ENCODE assay signal across 8 cellular contexts in the genomic region with DNA sequence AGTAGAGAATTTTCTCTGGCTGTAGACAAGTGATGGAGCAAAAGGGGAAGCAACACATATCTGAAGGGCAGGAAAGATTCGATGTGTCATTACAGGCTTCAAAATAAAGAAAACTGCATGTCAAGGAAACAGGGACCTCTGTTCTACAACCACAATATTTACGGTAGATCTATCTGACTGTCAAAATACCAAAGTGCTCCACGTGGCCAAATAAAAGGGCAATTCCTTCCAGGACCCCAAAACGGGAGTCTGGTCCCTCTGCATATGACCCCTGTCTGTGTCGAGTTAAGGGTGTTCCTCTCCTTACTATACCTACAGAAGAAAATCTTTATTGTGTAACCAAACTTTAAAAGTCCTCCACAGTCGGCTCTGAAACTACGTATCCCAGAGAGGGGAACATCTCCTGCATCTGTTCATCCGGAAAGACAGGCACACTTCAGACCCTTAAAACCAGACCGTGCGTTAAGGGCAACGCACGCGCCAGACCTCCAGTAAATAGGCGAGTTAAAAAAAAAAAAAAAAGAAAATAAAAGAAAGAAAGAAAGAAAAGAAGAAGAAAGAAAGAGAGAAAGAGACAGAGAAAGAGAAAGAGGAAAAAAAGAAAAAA. TPM values are rescaled to one million over a fixed set of nuclear protein-coding genes. Genes with fewer than 3 reads are reported as not detected.
A peak's percentile ranks its signal among the peaks of the same experiment; 100 is the strongest.
DNase-seq lines count a peak whose midpoint lies in the region; ATAC-seq and TF ChIP-seq lines count a peak whose summit lies in the region.

No MANE protein-coding gene starts in this region.

- H3K36me3 ChIP-seq in SJSA1 (no peaks in the 10 kb centered on the region), esophagus squamous epithelium (peaks cover 0 to 7% (median 0%) of the 10 kb centered on the region in 3 donors), rectal smooth muscle tissue (ENCODE audit: control insufficient read depth, insufficient read depth, low read length) (no peaks in the 10 kb centered on the region)

- H3K9me3 Mint-ChIP-seq in activated CD4-positive, alpha-beta T cell treated with anti-CD3 and anti-CD28 coated beads for 36 hours (ENCODE audit: low read depth): peaks cover 3% of the 10 kb centered on the region

- peaks cover 38% of the 10 kb centered on the region for H3K36me3 Mint-ChIP-seq in activated CD4-positive, alpha-beta T cell treated with anti-CD3 and anti-CD28 coated beads for 36 hours (ENCODE audit: low read depth)

- 1 to 3% methylated on average over 5 to 8 of the region's 14 CpGs for WGBS in esophagus squamous epithelium, 2 donors

- intact Hi-C loops in activated CD4-positive, alpha-beta T cell treated with anti-CD3 and anti-CD28 coated beads for 36 hours (cut with DNase I, micrococcal nuclease): loop anchor here (1.0 to 10.0 kb wide), 11 partner anchors 165 to 1252 kb away; a partner anchor contains a TSS
- intact Hi-C loops in esophagus squamous epithelium (cut with DNase I): no loop called here

- H3K27me3 ChIP-seq in SJSA1 (replicated peaks) (no peaks in the 10 kb centered on the region), esophagus squamous epithelium (no peaks in the 10 kb centered on the region), rectal smooth muscle tissue (ENCODE audit: control insufficient read depth, insufficient read depth, low read length) (no peaks in the 10 kb centered on the region)

- H3K4me3 ChIP-seq in SJSA1 (peak overlapping the region; percentile 72), esophagus squamous epithelium (peak overlapping the region; percentile 74 to 99 (median 90)), rectal smooth muscle tissue (ENCODE audit: low read length) (peak overlapping the region; percentile 96)

- DNase-seq in activated CD4-positive, alpha-beta T cell treated with anti-CD3 and anti-CD28 coated beads for 36 hours: no peak
- DNase-seq in activated CD4-positive, alpha-beta T cell treated with anti-CD3 and anti-CD28 coated beads, Interleukin-2, amount 50 U/mL, for 1 hour: no peak
- DNase-seq in SJSA1 (ENCODE audit: low read depth in 1 of 2, low spot score in 2 of 2) (no peak), esophagus squamous epithelium (lab: John Stamatoyannopoulos, UW) (no peak), omental fat pad (ENCODE audit: low spot score) (no peak), DMS114 treated with DMSO at 0.1 percent for 48 hours (lab: John Stamatoyannopoulos, UW; ENCODE audit: unreplicated experiment) (no peak)

- CTCF ChIA-PET in activated CD4-positive, alpha-beta T cell treated with anti-CD3 and anti-CD28 coated beads for 36 hours (lab: Charles Lee): interaction anchor here (1.0 kb wide), 1 partner anchor 13 kb away, joined by 5 read pairs; no protein-coding TSS in a partner anchor

- peaks cover 44% of the 10 kb centered on the region for H3K4me1 Mint-ChIP-seq in activated CD4-positive, alpha-beta T cell treated with anti-CD3 and anti-CD28 coated beads for 36 hours

- no peak for TF ChIP-seq CTCF in esophagus squamous epithelium (IDR thresholded peaks at IDR 0.05)
- TF ChIP-seq CTCF in omental fat pad (IDR thresholded peaks at IDR 0.05): no peak

- no peak for TF ChIP-seq POLR2A in esophagus squamous epithelium (IDR thresholded peaks at IDR 0.05)

- H3K4me3 Mint-ChIP-seq in activated CD4-positive, alpha-beta T cell treated with anti-CD3 and anti-CD28 coated beads for 36 hours: peak overlapping the region; percentile 85

- POLR2A ChIA-PET in activated CD4-positive, alpha-beta T cell treated with anti-CD3 and anti-CD28 coated beads for 36 hours (lab: Charles Lee): no interaction called here

- H3K27ac Mint-ChIP-seq in activated CD4-positive, alpha-beta T cell treated with anti-CD3 and anti-CD28 coated beads for 36 hours: peak overlapping the region; percentile 94

- H3K9ac ChIP-seq in rectal smooth muscle tissue (ENCODE audit: low read length): peak overlapping the region; percentile 22

- H3K27ac ChIP-seq in SJSA1 (no peak overlapping the region), esophagus squamous epithelium (peak overlapping the region in 3 of 4 donors; percentile 79 to 89 (median 89)), rectal smooth muscle tissue (ENCODE audit: low read depth, low read length) (no peak overlapping the region)

- H3K9me3 ChIP-seq in SJSA1 (replicated peaks) (no peaks in the 10 kb centered on the region), esophagus squamous epithelium (no peaks in the 10 kb centered on the region)

- H3K4me1 ChIP-seq in SJSA1 (replicated peaks): peaks cover 6% of the 10 kb centered on the region
- H3K4me1 ChIP-seq in esophagus squamous epithelium: peaks cover 16 to 54% (median 24%) of the 10 kb centered on the region in 3 donors
- peaks cover 6% of the 10 kb centered on the region for H3K4me1 ChIP-seq in rectal smooth muscle tissue (ENCODE audit: control insufficient read depth, insufficient read depth, low read length)

- ATAC-seq in activated CD4-positive, alpha-beta T cell treated with anti-CD3 and anti-CD28 coated beads for 36 hours: no peak
- ATAC-seq in omental fat pad (ENCODE audit: low FRiP score): no peak
- no peak for ATAC-seq in GM18861 (IDR thresholded peaks at IDR 0.05; ENCODE audit: unreplicated experiment)

- H3K27me3 Mint-ChIP-seq in activated CD4-positive, alpha-beta T cell treated with anti-CD3 and anti-CD28 coated beads for 36 hours: no peaks in the 10 kb centered on the region

RNA-seq across cellular contexts. Expression of a gene that starts 0.8 kb away (rescaled TPM):
- total RNA-seq in activated CD4-positive, alpha-beta T cell treated with anti-CD3 and anti-CD28 coated beads for 36 hours: 100 to 1,000 TPM; 185 to 212 TPM
- total RNA-seq in SJSA1 (2014; rRNA removed; shearing (Covaris generic)): 71.7 and 81.5 TPM in 2 replicates
- total RNA-seq in esophagus squamous epithelium: 100 to 1,000 TPM in 2 of 4 donors, 10 to 100 TPM in 2; 27.5 to 140 (median 84.2) TPM
- total RNA-seq in omental fat pad: 100 to 1,000 TPM in 1 of 4 donors, 10 to 100 TPM in 3; 34.7 to 104 (median 75.5) TPM

RNA-seq across cellular contexts. Expression of a gene that starts 47.1 kb away (rescaled TPM):
- total RNA-seq in activated CD4-positive, alpha-beta T cell treated with anti-CD3 and anti-CD28 coated beads for 36 hours: under 1 TPM in 1 of 2 experiments, not detected in 1; 0.14 TPM
- 0.18 TPM in 1 of 2 replicates, not detected in the other for total RNA-seq in SJSA1 (2014; rRNA removed; shearing (Covaris generic))
- total RNA-seq in esophagus squamous epithelium (under 1 TPM in 2 of 4 donors, not detected in 2; 0.18 to 0.19 TPM), omental fat pad (1 to 10 TPM in 2 of 4 donors, under 1 TPM in 2; 0.47 to 1.7 (median 0.93) TPM)

Comparison
In these comparisons a context has a peak if more than half of its experiments do, and no peak if none do; other contexts are left out.
1. H3K27ac ChIP-seq: peak in esophagus squamous epithelium (3 of 4); none in SJSA1 (single experiment) and rectal smooth muscle tissue (single experiment).
2. Peak in every context shown above with its lines, with median percentiles within 50 percentile points of each other: H3K4me3 ChIP-seq.